In the genomic region with DNA sequence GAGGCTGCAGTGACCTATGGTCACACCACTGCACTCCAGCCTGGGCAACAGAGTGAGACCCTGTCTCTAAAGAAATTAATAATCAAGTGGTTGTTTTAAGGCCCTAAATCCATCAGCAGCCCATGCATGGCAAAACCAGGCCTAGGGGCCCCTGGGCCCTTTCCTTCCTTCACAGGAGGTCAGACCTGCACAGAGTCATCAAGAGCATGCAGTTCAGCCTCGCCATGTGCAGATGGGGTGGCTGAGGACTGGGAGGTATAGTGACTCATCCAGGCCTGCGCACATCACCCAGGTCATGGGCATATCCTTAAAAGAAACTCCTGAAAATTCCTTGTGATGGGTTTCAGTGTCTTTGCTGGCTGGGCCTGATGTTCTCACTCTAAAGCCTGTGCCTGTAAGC, we compare ENCODE assay signal across 29 cellular contexts.
"Had no signal": no experiment of that assay in that cellular context is flagged by ENCODE, and none has a peak within 500 bp of the region (broad histone marks: within the 10 kb centered on the region; RNA-seq: fewer than 3 reads in every experiment).

No MANE protein-coding gene starts in this region.

- H3K4me3 Mint-ChIP-seq: mesothelial cell of epicardium; naive B cell; natural killer cell; nephron progenitor cell; stimulated activated naive B cell treated with anti-CD40 and anti-IgM and Interleukin-4, amounts not matched to agents 10 μg/mL and 1 μg/mL and 100 μg/mL, for 72 hours had no signal

- H3K27me3 ChIP-seq: heart right ventricle, neural progenitor cell, ovary, right atrium auricular region, right lobe of liver, stomach, testis, thyroid gland, transverse colon, upper lobe of right lung had no signal

- H2AFZ ChIP-seq: neural progenitor cell had no signal

- H3K4me1 Mint-ChIP-seq: mesothelial cell of epicardium, neural progenitor cell had no signal

- H3K4me1 ChIP-seq: left ventricle myocardium inferior, neural progenitor cell, right atrium auricular region, right lobe of liver, testis, upper lobe of right lung had no signal

- H3K27me3 Mint-ChIP-seq: naive B cell; stimulated activated naive B cell treated with anti-CD40 and anti-IgM and Interleukin-4, amounts not matched to agents 10 μg/mL and 1 μg/mL and 100 μg/mL, for 72 hours had no signal

- H3K9ac ChIP-seq: neural progenitor cell had no signal

- H3K36me3 ChIP-seq: heart right ventricle, neural progenitor cell, neutrophil, ovary, right atrium auricular region, right lobe of liver, stomach, thyroid gland, transverse colon, upper lobe of right lung had no signal

- H3K36me3 Mint-ChIP-seq: naive B cell, natural killer cell had no signal

- H3K27ac ChIP-seq: heart right ventricle, left ventricle myocardium inferior, neural progenitor cell, neutrophil, ovary, right atrium auricular region, right lobe of liver, stomach, testis, thyroid gland, transverse colon, upper lobe of right lung had no signal

- ATAC-seq: heart right ventricle; natural killer cell; stimulated activated naive B cell treated with anti-CD40 and anti-IgM and Interleukin-4, amounts not matched to agents 10 μg/mL and 1 μg/mL and 100 μg/mL, for 72 hours; stimulated activated naive CD8-positive, alpha-beta T cell treated with anti-CD3 and anti-CD28 coated beads, Interleukin-15, Interleukin-2, amounts not matched to agents 100 U/mL and 50 U/mL, for 24 hours; upper lobe of right lung had no signal

- H3K27ac Mint-ChIP-seq: mesothelial cell of epicardium; natural killer cell; nephron progenitor cell; neural progenitor cell; progenitor cell of endocrine pancreas; stimulated activated naive B cell treated with anti-CD40 and anti-IgM and Interleukin-4, amounts not matched to agents 10 μg/mL and 1 μg/mL and 100 μg/mL, for 72 hours had no signal

- DNase-seq: heart right ventricle; hippocampal formation; islet precursor cell; left ventricle myocardium inferior; mesendoderm; naive B cell; natural killer cell; nephron progenitor cell; occipital lobe; ovary; right lobe of liver; stimulated activated CD4-positive, alpha-beta T cell treated with anti-CD3 and anti-CD28 coated beads, Interleukin-1b, Interleukin-23, amount 100 ng/mL, for 48 hours; stimulated activated CD4-positive, alpha-beta T cell treated with anti-CD3 and anti-CD28 coated beads, Interleukin-2, amount 100 ng/mL, for 48 hours; stimulated activated CD4-positive, alpha-beta T cell treated with anti-CD3 and anti-CD28 coated beads, Interleukin-4, amount 100 ng/mL, for 4 hours; stimulated activated CD8-positive, alpha-beta memory T cell treated with anti-CD3 and anti-CD28 coated beads, Interleukin-4, amount 100 ng/mL, for 48 hours; stimulated activated naive B cell treated with anti-CD40 and anti-IgM and Interleukin-4, amounts not matched to agents 10 μg/mL and 1 μg/mL and 100 μg/mL, for 72 hours; stimulated activated naive CD8-positive, alpha-beta T cell treated with anti-CD3 and anti-CD28 coated beads, Interleukin-15, Interleukin-2, amounts not matched to agents 100 U/mL and 50 U/mL, for 24 hours; stomach; testis; thyroid gland; transverse colon; upper lobe of right lung had no signal

- H3K9me3 ChIP-seq: heart right ventricle, left ventricle myocardium inferior, neutrophil, ovary, right atrium auricular region, right lobe of liver, stomach, testis, thyroid gland, transverse colon, upper lobe of right lung had no signal

- H3K9me3 Mint-ChIP-seq: mesothelial cell of epicardium, natural killer cell, nephron progenitor cell, neural progenitor cell had no signal

- H3K4me3 ChIP-seq: heart right ventricle, left ventricle myocardium inferior, lung, neural progenitor cell, ovary, right atrium auricular region, right lobe of liver, smooth muscle cell, stomach, testis, thyroid gland, transverse colon, upper lobe of right lung had no signal

- H3K4me2 ChIP-seq: neural progenitor cell, smooth muscle cell had no signal
